In genomic region chr2:202704248-202704647, GRCh38 we compare ENCODE assay signal across 13 cellular contexts.
A peak's percentile ranks its signal among the peaks of the same experiment; 100 is the strongest.
DNase-seq lines count a peak whose midpoint lies in the region; ATAC-seq lines count a peak whose summit lies in the region.
"Had no signal": no experiment of that assay in that cellular context is flagged by ENCODE, and none has a peak within 500 bp of the region (broad histone marks: within the 10 kb centered on the region; RNA-seq: fewer than 3 reads in every experiment).

No MANE protein-coding gene starts in this region.

- no peak overlapping the region for H3K4me3 Mint-ChIP-seq in activated CD4-positive, alpha-beta T cell treated with anti-CD3 and anti-CD28 coated beads for 36 hours
- no peak overlapping the region for H3K4me3 Mint-ChIP-seq in activated naive CD4-positive, alpha-beta T cell treated with anti-CD3 and anti-CD28 coated beads, Interleukin-2, amount 50 U/mL, for 24 hours
- no peak overlapping the region for H3K4me3 Mint-ChIP-seq in activated naive CD4-positive, alpha-beta T cell treated with anti-CD3 and anti-CD28 coated beads, Interleukin-2, amount 10 ng/mL, durations not matched to agents 7 days and 5 days
- no peak overlapping the region for H3K4me3 Mint-ChIP-seq in activated naive CD8-positive, alpha-beta T cell treated with anti-CD3 and anti-CD28 coated beads for 36 hours
- H3K4me3 Mint-ChIP-seq in stimulated activated naive CD8-positive, alpha-beta T cell treated with anti-CD3 and anti-CD28 coated beads, Interleukin-15, amount 100 ng/mL, for 72 hours: peak overlapping the region; percentile 8 to 46
- H3K4me3 Mint-ChIP-seq: CD14-positive monocyte; CD8-positive, alpha-beta memory T cell had no signal

- H3K27me3 Mint-ChIP-seq in activated CD4-positive, alpha-beta T cell treated with anti-CD3 and anti-CD28 coated beads for 36 hours: no peaks in the 10 kb centered on the region
- H3K27me3 Mint-ChIP-seq in activated naive CD4-positive, alpha-beta T cell treated with anti-CD3 and anti-CD28 coated beads, Interleukin-2, amount 50 U/mL, for 24 hours: no peaks in the 10 kb centered on the region
- no peaks in the 10 kb centered on the region for H3K27me3 Mint-ChIP-seq in activated naive CD4-positive, alpha-beta T cell treated with anti-CD3 and anti-CD28 coated beads, Interleukin-2, amount 10 ng/mL, durations not matched to agents 7 days and 5 days
- no peaks in the 10 kb centered on the region for H3K27me3 Mint-ChIP-seq in activated naive CD8-positive, alpha-beta T cell treated with anti-CD3 and anti-CD28 coated beads for 36 hours
- H3K27me3 Mint-ChIP-seq in stimulated activated naive CD8-positive, alpha-beta T cell treated with anti-CD3 and anti-CD28 coated beads, Interleukin-15, amount 100 ng/mL, for 72 hours: no peaks in the 10 kb centered on the region
- H3K27me3 Mint-ChIP-seq: CD8-positive, alpha-beta memory T cell had no signal

- POLR2A ChIA-PET in activated CD4-positive, alpha-beta T cell treated with anti-CD3 and anti-CD28 coated beads for 36 hours (lab: Charles Lee): no interaction called here

- H3K9me3 Mint-ChIP-seq in activated CD4-positive, alpha-beta T cell treated with anti-CD3 and anti-CD28 coated beads for 36 hours (ENCODE audit: low read depth): no peaks in the 10 kb centered on the region
- peaks cover 16% of the 10 kb centered on the region for H3K9me3 Mint-ChIP-seq in activated naive CD4-positive, alpha-beta T cell treated with anti-CD3 and anti-CD28 coated beads, Interleukin-2, amount 50 U/mL, for 24 hours
- H3K9me3 Mint-ChIP-seq in activated naive CD4-positive, alpha-beta T cell treated with anti-CD3 and anti-CD28 coated beads, Interleukin-2, amount 10 ng/mL, durations not matched to agents 7 days and 5 days: peaks cover 3% of the 10 kb centered on the region
- H3K9me3 Mint-ChIP-seq in activated naive CD8-positive, alpha-beta T cell treated with anti-CD3 and anti-CD28 coated beads for 36 hours: peaks cover 14% of the 10 kb centered on the region
- no peaks in the 10 kb centered on the region for H3K9me3 Mint-ChIP-seq in stimulated activated naive CD8-positive, alpha-beta T cell treated with anti-CD3 and anti-CD28 coated beads, Interleukin-15, amount 100 ng/mL, for 72 hours
- H3K9me3 Mint-ChIP-seq: CD8-positive, alpha-beta memory T cell had no signal

- DNase-seq in activated CD4-positive, alpha-beta T cell treated with anti-CD3 and anti-CD28 coated beads for 36 hours: no peak
- DNase-seq in activated CD4-positive, alpha-beta T cell treated with anti-CD3 and anti-CD28 coated beads for 4 hours: no peak
- no peak for DNase-seq in activated naive CD4-positive, alpha-beta T cell treated with anti-CD3 and anti-CD28 coated beads, Interleukin-2, amount 10 ng/mL, durations not matched to agents 7 days and 5 days
- DNase-seq in activated naive CD8-positive, alpha-beta T cell treated with anti-CD3 and anti-CD28 coated beads for 36 hours: no peak
- DNase-seq in stimulated activated naive CD8-positive, alpha-beta T cell treated with anti-CD3 and anti-CD28 coated beads, Interleukin-15, amount 100 ng/mL, for 72 hours: no peak
- no peak for DNase-seq in T-helper 9 cell
- DNase-seq: Caco-2; CD8-positive, alpha-beta memory T cell; DMS53 had no signal

- peak overlapping the region; percentile 91 for H3K27ac Mint-ChIP-seq in activated CD4-positive, alpha-beta T cell treated with anti-CD3 and anti-CD28 coated beads for 36 hours
- H3K27ac Mint-ChIP-seq in activated naive CD4-positive, alpha-beta T cell treated with anti-CD3 and anti-CD28 coated beads, Interleukin-2, amount 50 U/mL, for 24 hours: peak overlapping the region; percentile 96
- no peak overlapping the region for H3K27ac Mint-ChIP-seq in activated naive CD4-positive, alpha-beta T cell treated with anti-CD3 and anti-CD28 coated beads, Interleukin-2, amount 10 ng/mL, durations not matched to agents 7 days and 5 days
- H3K27ac Mint-ChIP-seq in activated naive CD8-positive, alpha-beta T cell treated with anti-CD3 and anti-CD28 coated beads for 36 hours: peak overlapping the region; percentile 94
- H3K27ac Mint-ChIP-seq in stimulated activated naive CD8-positive, alpha-beta T cell treated with anti-CD3 and anti-CD28 coated beads, Interleukin-15, amount 100 ng/mL, for 72 hours: peak overlapping the region; percentile 91 to 95

- CTCF ChIA-PET in activated CD4-positive, alpha-beta T cell treated with anti-CD3 and anti-CD28 coated beads for 36 hours (lab: Charles Lee): no interaction called here
- CTCF ChIA-PET in activated naive CD4-positive, alpha-beta T cell treated with anti-CD3 and anti-CD28 coated beads, Interleukin-2, amount 10 ng/mL, durations not matched to agents 7 days and 5 days (lab: Charles Lee): no interaction called here

- ATAC-seq in activated CD4-positive, alpha-beta T cell treated with anti-CD3 and anti-CD28 coated beads for 36 hours: no peak
- ATAC-seq in stimulated activated naive CD8-positive, alpha-beta T cell treated with anti-CD3 and anti-CD28 coated beads, Interleukin-15, amount 100 ng/mL, for 72 hours: no peak
- ATAC-seq in HG03135 (IDR thresholded peaks at IDR 0.05; ENCODE audit: unreplicated experiment): no peak
- ATAC-seq: HepG2 had no signal

- intact Hi-C loops in activated CD4-positive, alpha-beta T cell treated with anti-CD3 and anti-CD28 coated beads for 36 hours (cut with DNase I, micrococcal nuclease): loop anchor here in 1 of 2 experiments (5.0 to 10.0 kb wide), 2 partner anchors 37 to 119 kb away; no protein-coding TSS in a partner anchor

- H3K36me3 Mint-ChIP-seq in activated CD4-positive, alpha-beta T cell treated with anti-CD3 and anti-CD28 coated beads for 36 hours (ENCODE audit: low read depth): peaks cover 28% of the 10 kb centered on the region
- H3K36me3 Mint-ChIP-seq in activated naive CD4-positive, alpha-beta T cell treated with anti-CD3 and anti-CD28 coated beads, Interleukin-2, amount 50 U/mL, for 24 hours: peaks cover 18% of the 10 kb centered on the region
- H3K36me3 Mint-ChIP-seq in activated naive CD4-positive, alpha-beta T cell treated with anti-CD3 and anti-CD28 coated beads, Interleukin-2, amount 10 ng/mL, durations not matched to agents 7 days and 5 days: peaks cover 21% of the 10 kb centered on the region
- H3K36me3 Mint-ChIP-seq in activated naive CD8-positive, alpha-beta T cell treated with anti-CD3 and anti-CD28 coated beads for 36 hours: peaks cover 53% of the 10 kb centered on the region

- peaks cover 73% of the 10 kb centered on the region for H3K4me1 Mint-ChIP-seq in activated CD4-positive, alpha-beta T cell treated with anti-CD3 and anti-CD28 coated beads for 36 hours
- H3K4me1 Mint-ChIP-seq in activated naive CD4-positive, alpha-beta T cell treated with anti-CD3 and anti-CD28 coated beads, Interleukin-2, amount 50 U/mL, for 24 hours: peaks cover 78% of the 10 kb centered on the region
- H3K4me1 Mint-ChIP-seq in activated naive CD4-positive, alpha-beta T cell treated with anti-CD3 and anti-CD28 coated beads, Interleukin-2, amount 10 ng/mL, durations not matched to agents 7 days and 5 days: peaks cover 46% of the 10 kb centered on the region
- peaks cover 65% of the 10 kb centered on the region for H3K4me1 Mint-ChIP-seq in activated naive CD8-positive, alpha-beta T cell treated with anti-CD3 and anti-CD28 coated beads for 36 hours
- peaks cover 73% of the 10 kb centered on the region for H3K4me1 Mint-ChIP-seq in stimulated activated naive CD8-positive, alpha-beta T cell treated with anti-CD3 and anti-CD28 coated beads, Interleukin-15, amount 100 ng/mL, for 72 hours

Comparison
In these comparisons a context has a peak if more than half of its experiments do, and no peak if none do; other contexts are left out.
1. H3K4me3 Mint-ChIP-seq: peak in stimulated activated naive CD8-positive, alpha-beta T cell treated with anti-CD3 and anti-CD28 coated beads, Interleukin-15, amount 100 ng/mL, for 72 hours (2 of 2); none in activated CD4-positive, alpha-beta T cell treated with anti-CD3 and anti-CD28 coated beads for 36 hours (single experiment), activated naive CD4-positive, alpha-beta T cell treated with anti-CD3 and anti-CD28 coated beads, Interleukin-2, amount 50 U/mL, for 24 hours (single experiment), activated naive CD4-positive, alpha-beta T cell treated with anti-CD3 and anti-CD28 coated beads, Interleukin-2, amount 10 ng/mL, durations not matched to agents 7 days and 5 days (single experiment) and activated naive CD8-positive, alpha-beta T cell treated with anti-CD3 and anti-CD28 coated beads for 36 hours (single experiment).